In genomic region chrX:69070949-69071650, GRCh38 we compare ENCODE assay signal across 16 cellular contexts.
DNase-seq lines count a peak whose midpoint lies in the region; ATAC-seq and TF ChIP-seq lines count a peak whose summit lies in the region.
"Had no signal": no experiment of that assay in that cellular context is flagged by ENCODE, and none has a peak within 500 bp of the region (broad histone marks: within the 10 kb centered on the region; RNA-seq: fewer than 3 reads in every experiment).

No MANE protein-coding gene starts in this region.

- no peak for TF ChIP-seq CTCF in fibroblast of the aortic adventitia (IDR thresholded peaks at IDR 0.05; ENCODE audit: insufficient read depth, low read length)
- TF ChIP-seq CTCF in spleen (IDR thresholded peaks at IDR 0.05 in 8 of 11, conservative IDR thresholded peaks at IDR 0.05 in 3 of 11), result no peak
- no peak for TF ChIP-seq CTCF in mesothelial cell of epicardium (IDR thresholded peaks at IDR 0.05; ENCODE audit: unreplicated experiment)

- no peak overlapping the region for H3K27ac Mint-ChIP-seq in mesothelial cell of epicardium

- H3K36me3 ChIP-seq in H7 (replicated peaks; ENCODE audit: control insufficient read depth, insufficient read depth, low read length) (no peaks in the 10 kb centered on the region), spleen (no peaks in the 10 kb centered on the region)

- TF ChIP-seq POLR2A in spleen (IDR thresholded peaks at IDR 0.05), result no peak

- H3K27me3 ChIP-seq in H7 (ENCODE audit: control insufficient read depth, insufficient read depth, low read length), result no peaks in the 10 kb centered on the region
- H3K27me3 ChIP-seq in spleen (replicated peaks in 1 of 7), result no peaks in the 10 kb centered on the region

- H3K4me3 ChIP-seq in H7 (ENCODE audit: insufficient read depth, low read depth, low read length) (no peak overlapping the region), fibroblast of the aortic adventitia (ENCODE audit: low read depth, low read length) (no peak overlapping the region), spleen (no peak overlapping the region)

- WGBS in spleen, 5 donors, result 58 to 84% (median 70%) methylated on average over 4 to 12 of the region's 12 CpGs

- no peaks in the 10 kb centered on the region for H3K9me3 ChIP-seq in spleen

- H3K4me1 Mint-ChIP-seq in mesothelial cell of epicardium, result peaks cover 18% of the 10 kb centered on the region

- no peaks in the 10 kb centered on the region for H3K9me3 Mint-ChIP-seq in mesothelial cell of epicardium
- H3K9me3 Mint-ChIP-seq: neural crest cell had no signal

- ATAC-seq in HG02798 (IDR thresholded peaks at IDR 0.05; ENCODE audit: poor library complexity, unreplicated experiment), result no peak

- DNase-seq in H7, result peak; percentile 46
- DNase-seq in fibroblast of the aortic adventitia (ENCODE audit: low read depth), result peak; percentile 20
- peak; percentile 87 for DNase-seq in mesenteric fat pad (ENCODE audit: low spot score)
- peak; percentile 68 for DNase-seq in spleen
- DNase-seq in NCI-H524 treated with DMSO at 0.1 percent for 48 hours (lab: John Stamatoyannopoulos, UW), result no peak
- DNase-seq in mesothelial cell of epicardium (ENCODE audit: low spot score in 2 of 2, unreplicated experiment in 2 of 2), result no peak
- no peak for DNase-seq in NCI-H1092 treated with DMSO at 0.1 percent for 48 hours (lab: John Stamatoyannopoulos, UW)
- DNase-seq: activated CD8-positive, alpha-beta memory T cell treated with anti-CD3 and anti-CD28 coated beads for 24 hours; COR-L47; dermis blood vessel endothelial cell; erythroblast; GF-D8; NCI-H1694; stimulated activated CD4-positive, alpha-beta T cell treated with anti-CD3 and anti-CD28 coated beads, Interleukin-12 subunit alpha, Interleukin-12 subunit beta, amount 100 ng/mL, for 4 hours had no signal

- intact Hi-C loops in spleen (cut with DNase I; ENCODE audit: low total_unique reads), result no loop called here

- no peaks in the 10 kb centered on the region for H3K36me3 Mint-ChIP-seq in mesothelial cell of epicardium

- no peak overlapping the region for H3K4me3 Mint-ChIP-seq in mesothelial cell of epicardium
- H3K4me3 Mint-ChIP-seq: neural crest cell had no signal

- no peaks in the 10 kb centered on the region for H3K27me3 Mint-ChIP-seq in mesothelial cell of epicardium (ENCODE audit: low read depth)

- no peaks in the 10 kb centered on the region for H3K4me1 ChIP-seq in spleen

- H3K27ac ChIP-seq in spleen, result peak overlapping the region in 3 of 8 donors; percentile 14 to 30 (median 22)

Comparison
In these comparisons a context has a peak if more than half of its experiments do, and no peak if none do; other contexts are left out.
1. DNase-seq: peak in H7 (single experiment), fibroblast of the aortic adventitia (single experiment), mesenteric fat pad (single experiment) and spleen (single experiment); none in NCI-H524 treated with DMSO at 0.1 percent for 48 hours (single experiment), mesothelial cell of epicardium (0 of 2) and NCI-H1092 treated with DMSO at 0.1 percent for 48 hours (single experiment).